In genomic region chr10:62081322-62081945, GRCh38 we compare ENCODE assay signal across 10 cellular contexts.
A peak's percentile ranks its signal among the peaks of the same experiment; 100 is the strongest.
DNase-seq lines count a peak whose midpoint lies in the region; ATAC-seq and TF ChIP-seq lines count a peak whose summit lies in the region.
"Had no signal": no experiment of that assay in that cellular context is flagged by ENCODE, and none has a peak within 500 bp of the region (broad histone marks: within the 10 kb centered on the region; RNA-seq: fewer than 3 reads in every experiment).

No MANE protein-coding gene starts in this region.

- TF ChIP-seq CTCF in Peyer's patch (IDR thresholded peaks at IDR 0.05) (no peak), fibroblast of mammary gland (conservative IDR thresholded peaks at IDR 0.05; ENCODE audit: control insufficient read depth, insufficient read depth, low read depth, low read length) (no peak)

- peak overlapping the region; percentile 91 for H3K27ac Mint-ChIP-seq in activated CD8-positive, alpha-beta memory T cell treated with anti-CD3 and anti-CD28 coated beads, Interleukin-2, amount 10 ng/mL, durations not matched to agents 7 days and 5 days

- no peaks in the 10 kb centered on the region for H3K27me3 ChIP-seq in Peyer's patch

- CTCF ChIA-PET in activated CD8-positive, alpha-beta memory T cell treated with anti-CD3 and anti-CD28 coated beads, Interleukin-2, amount 10 ng/mL, durations not matched to agents 7 days and 5 days (lab: Charles Lee): interaction anchor here (1.2 to 2.9 kb wide), 3 partner anchors 35 to 163 kb away, joined by 3 to 10 read pairs (median 6); no protein-coding TSS in a partner anchor

- no peak overlapping the region for H3K4me3 Mint-ChIP-seq in activated CD8-positive, alpha-beta memory T cell treated with anti-CD3 and anti-CD28 coated beads, Interleukin-2, amount 10 ng/mL, durations not matched to agents 7 days and 5 days

- no peaks in the 10 kb centered on the region for H3K9me3 ChIP-seq in Peyer's patch

- H3K27ac ChIP-seq in Peyer's patch: peak overlapping the region in 3 of 4 donors; percentile 72 to 84 (median 76)

- peaks cover 0 to 8% (median 0%) of the 10 kb centered on the region in 3 donors for H3K36me3 ChIP-seq in Peyer's patch

- H3K4me3 ChIP-seq in Peyer's patch (no peak overlapping the region), fibroblast of mammary gland (ENCODE audit: control insufficient read depth, low read depth, low read length) (no peak overlapping the region)

- H3K4me1 ChIP-seq in Peyer's patch: peaks cover 0 to 44% (median 18%) of the 10 kb centered on the region in 4 donors

- H3K36me3 Mint-ChIP-seq in activated CD8-positive, alpha-beta memory T cell treated with anti-CD3 and anti-CD28 coated beads, Interleukin-2, amount 10 ng/mL, durations not matched to agents 7 days and 5 days: peaks cover 67% of the 10 kb centered on the region

- no peaks in the 10 kb centered on the region for H3K27me3 Mint-ChIP-seq in activated CD8-positive, alpha-beta memory T cell treated with anti-CD3 and anti-CD28 coated beads, Interleukin-2, amount 10 ng/mL, durations not matched to agents 7 days and 5 days

- no peak for DNase-seq in activated CD8-positive, alpha-beta memory T cell treated with anti-CD3 and anti-CD28 coated beads, Interleukin-2, amount 10 ng/mL, durations not matched to agents 7 days and 5 days
- DNase-seq in activated CD8-positive, alpha-beta memory T cell treated with anti-CD3 and anti-CD28 coated beads for 24 hours: no peak
- DNase-seq in Peyer's patch: no peak
- peak; percentile 36 for DNase-seq in fibroblast of mammary gland (ENCODE audit: low read depth)
- peak; percentile 42 for DNase-seq in superior temporal gyrus (ENCODE audit: extremely low spot score)
- DNase-seq in NCI-H2107 treated with DMSO at 0.1 percent for 48 hours (lab: John Stamatoyannopoulos, UW; ENCODE audit: unreplicated experiment): no peak
- no peak for DNase-seq in T-helper 9 cell
- DNase-seq: DND-41, NCI-H2029 treated with DMSO at 0.1 percent for 48 hours had no signal

- no peak for TF ChIP-seq POLR2A in Peyer's patch (IDR thresholded peaks at IDR 0.05)

- peaks cover 83% of the 10 kb centered on the region for H3K4me1 Mint-ChIP-seq in activated CD8-positive, alpha-beta memory T cell treated with anti-CD3 and anti-CD28 coated beads, Interleukin-2, amount 10 ng/mL, durations not matched to agents 7 days and 5 days

- H3K9me3 Mint-ChIP-seq in activated CD8-positive, alpha-beta memory T cell treated with anti-CD3 and anti-CD28 coated beads, Interleukin-2, amount 10 ng/mL, durations not matched to agents 7 days and 5 days (ENCODE audit: low read depth): no peaks in the 10 kb centered on the region

- no peak for ATAC-seq in activated CD8-positive, alpha-beta memory T cell treated with anti-CD3 and anti-CD28 coated beads, Interleukin-2, amount 10 ng/mL, durations not matched to agents 7 days and 5 days
- no peak for ATAC-seq in GM21381 (IDR thresholded peaks at IDR 0.05; ENCODE audit: unreplicated experiment)

Comparison
In these comparisons a context has a peak if more than half of its experiments do, and no peak if none do; other contexts are left out.
1. DNase-seq: peak in fibroblast of mammary gland (single experiment) and superior temporal gyrus (single experiment); none in activated CD8-positive, alpha-beta memory T cell treated with anti-CD3 and anti-CD28 coated beads, Interleukin-2, amount 10 ng/mL, durations not matched to agents 7 days and 5 days (single experiment), activated CD8-positive, alpha-beta memory T cell treated with anti-CD3 and anti-CD28 coated beads for 24 hours (single experiment), Peyer's patch (0 of 3), NCI-H2107 treated with DMSO at 0.1 percent for 48 hours (single experiment) and T-helper 9 cell (single experiment).